Comparison of ENCODE assay signal across 10 cellular contexts in the genomic region with DNA sequence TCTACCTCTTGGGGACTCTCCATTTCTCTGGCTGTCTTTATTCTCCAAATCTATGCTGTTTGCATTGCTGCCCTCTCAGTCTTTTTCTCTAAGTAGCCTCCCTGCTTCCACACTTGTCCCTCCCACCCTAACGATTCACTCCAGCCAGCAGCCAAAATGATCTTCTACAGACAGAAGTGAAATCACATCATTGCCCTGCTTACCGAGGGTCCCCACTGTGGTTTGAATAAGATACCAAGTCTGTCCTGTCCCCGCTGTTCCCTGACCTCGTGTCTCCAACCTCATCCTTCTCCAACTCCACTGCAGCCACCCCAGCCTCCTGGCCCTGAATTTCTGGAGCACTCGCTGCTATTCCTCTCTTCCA. TPM values are rescaled to one million over a fixed set of nuclear protein-coding genes. Genes with fewer than 3 reads are reported as not detected.
A peak's percentile ranks its signal among the peaks of the same experiment; 100 is the strongest.
DNase-seq lines count a peak whose midpoint lies in the region; ATAC-seq and TF ChIP-seq lines count a peak whose summit lies in the region.
"Had no signal": no experiment of that assay in that cellular context is flagged by ENCODE, and none has a peak within 500 bp of the region (broad histone marks: within the 10 kb centered on the region; RNA-seq: fewer than 3 reads in every experiment).

No MANE protein-coding gene starts in this region.

- DNase-seq in right atrium auricular region (ENCODE audit: low spot score) (no peak), cardiac septum (ENCODE audit: low spot score) (no peak), coronary artery (ENCODE audit: low spot score) (no peak), vagina (ENCODE audit: extremely low spot score in 2 of 2) (no peak)
- DNase-seq in activated naive CD4-positive, alpha-beta T cell treated with anti-CD3 and anti-CD28 coated beads for 36 hours: no peak
- DNase-seq in activated CD8-positive, alpha-beta T cell treated with anti-CD3 and anti-CD28 coated beads, Interleukin-2, amount 10 ng/mL, durations not matched to agents 7 days and 5 days: no peak

- H3K27ac ChIP-seq in right atrium auricular region (peak overlapping the region; percentile 46 to 61), coronary artery (peak overlapping the region; percentile 11 to 52), muscle layer of colon (ENCODE audit: low read depth, low read length) (peak overlapping the region; percentile 24), vagina (peak overlapping the region; percentile 40)
- H3K27ac ChIP-seq: SK-N-MC had no signal

- TF ChIP-seq CTCF in right atrium auricular region (IDR thresholded peaks at IDR 0.05) (no peak), coronary artery (IDR thresholded peaks at IDR 0.05) (no peak), vagina (IDR thresholded peaks at IDR 0.05) (no peak)

- POLR2A ChIA-PET in activated CD8-positive, alpha-beta T cell treated with anti-CD3 and anti-CD28 coated beads, Interleukin-2, amount 10 ng/mL, durations not matched to agents 7 days and 5 days (lab: Charles Lee): no interaction called here

- no peak overlapping the region for H3K9ac ChIP-seq in muscle layer of colon (ENCODE audit: low read length)

- no peaks in the 10 kb centered on the region for H3K27me3 ChIP-seq in right atrium auricular region
- no peaks in the 10 kb centered on the region for H3K27me3 ChIP-seq in muscle layer of colon (ENCODE audit: control insufficient read depth in 1 of 2, insufficient read depth in 2 of 2, low read length in 2 of 2)
- no peaks in the 10 kb centered on the region for H3K27me3 ChIP-seq in vagina

- H3K36me3 Mint-ChIP-seq in activated naive CD4-positive, alpha-beta T cell treated with anti-CD3 and anti-CD28 coated beads for 36 hours (ENCODE audit: low read depth): no peaks in the 10 kb centered on the region
- no peaks in the 10 kb centered on the region for H3K36me3 Mint-ChIP-seq in activated CD8-positive, alpha-beta T cell treated with anti-CD3 and anti-CD28 coated beads, Interleukin-2, amount 10 ng/mL, durations not matched to agents 7 days and 5 days (ENCODE audit: low read depth)

- H3K4me1 Mint-ChIP-seq in activated naive CD4-positive, alpha-beta T cell treated with anti-CD3 and anti-CD28 coated beads for 36 hours (ENCODE audit: low read depth): peaks cover 18% of the 10 kb centered on the region
- H3K4me1 Mint-ChIP-seq in activated CD8-positive, alpha-beta T cell treated with anti-CD3 and anti-CD28 coated beads, Interleukin-2, amount 10 ng/mL, durations not matched to agents 7 days and 5 days (ENCODE audit: low read depth): peaks cover 33% of the 10 kb centered on the region

- intact Hi-C loops in cardiac septum (cut with DNase I): loop anchor here (5.0 kb wide), 1 partner anchor 125 kb away; a partner anchor contains a TSS
- intact Hi-C loops in vagina (cut with DNase I): loop anchor here (10.0 kb wide), 1 partner anchor 123 kb away; a partner anchor contains a TSS
- intact Hi-C loops in activated naive CD4-positive, alpha-beta T cell treated with anti-CD3 and anti-CD28 coated beads for 36 hours (cut with micrococcal nuclease): loop anchor here (1.0 to 2.0 kb wide), 2 partner anchors 41 to 119 kb away; no protein-coding TSS in a partner anchor

- peaks cover 0 to 15% of the 10 kb centered on the region in 2 donors for H3K4me1 ChIP-seq in right atrium auricular region
- peaks cover 5% of the 10 kb centered on the region for H3K4me1 ChIP-seq in muscle layer of colon (ENCODE audit: insufficient read depth, low read length)
- peaks cover 6% of the 10 kb centered on the region for H3K4me1 ChIP-seq in vagina

- peaks cover 3% of the 10 kb centered on the region for H3K27me3 Mint-ChIP-seq in activated naive CD4-positive, alpha-beta T cell treated with anti-CD3 and anti-CD28 coated beads for 36 hours (ENCODE audit: low read depth)
- H3K27me3 Mint-ChIP-seq in activated CD8-positive, alpha-beta T cell treated with anti-CD3 and anti-CD28 coated beads, Interleukin-2, amount 10 ng/mL, durations not matched to agents 7 days and 5 days (ENCODE audit: low read depth): peaks cover 6% of the 10 kb centered on the region

- H3K4me3 Mint-ChIP-seq in activated naive CD4-positive, alpha-beta T cell treated with anti-CD3 and anti-CD28 coated beads for 36 hours: no peak overlapping the region
- H3K4me3 Mint-ChIP-seq in activated CD8-positive, alpha-beta T cell treated with anti-CD3 and anti-CD28 coated beads, Interleukin-2, amount 10 ng/mL, durations not matched to agents 7 days and 5 days: no peak overlapping the region

- H3K9me3 Mint-ChIP-seq in activated naive CD4-positive, alpha-beta T cell treated with anti-CD3 and anti-CD28 coated beads for 36 hours: no peaks in the 10 kb centered on the region
- H3K9me3 Mint-ChIP-seq in activated CD8-positive, alpha-beta T cell treated with anti-CD3 and anti-CD28 coated beads, Interleukin-2, amount 10 ng/mL, durations not matched to agents 7 days and 5 days (ENCODE audit: insufficient read depth): no peaks in the 10 kb centered on the region

- CTCF ChIA-PET in activated naive CD4-positive, alpha-beta T cell treated with anti-CD3 and anti-CD28 coated beads for 36 hours (lab: Charles Lee): interaction anchor here (1.2 to 1.5 kb wide), 6 partner anchors 9 to 39 kb away, joined by 3 to 5 read pairs (median 4); no protein-coding TSS in a partner anchor
- CTCF ChIA-PET in activated CD8-positive, alpha-beta T cell treated with anti-CD3 and anti-CD28 coated beads, Interleukin-2, amount 10 ng/mL, durations not matched to agents 7 days and 5 days (lab: Charles Lee): interaction anchor here (0.8 to 6.6 kb wide), 15 partner anchors 10 to 213 kb away, joined by 3 to 90 read pairs (median 4); a partner anchor contains a TSS

- H3K36me3 ChIP-seq in right atrium auricular region: no peaks in the 10 kb centered on the region
- no peaks in the 10 kb centered on the region for H3K36me3 ChIP-seq in muscle layer of colon (ENCODE audit: insufficient read depth, low read length)
- no peaks in the 10 kb centered on the region for H3K36me3 ChIP-seq in vagina

- ATAC-seq in GM21360 (IDR thresholded peaks at IDR 0.05; ENCODE audit: unreplicated experiment): no peak
- ATAC-seq in activated CD8-positive, alpha-beta T cell treated with anti-CD3 and anti-CD28 coated beads, Interleukin-2, amount 10 ng/mL, durations not matched to agents 7 days and 5 days: no peak

- H3K4me3 ChIP-seq in right atrium auricular region: peak overlapping the region; percentile 18 to 39
- H3K4me3 ChIP-seq in coronary artery: peak overlapping the region; percentile 62
- peak overlapping the region; percentile 2 to 3 for H3K4me3 ChIP-seq in muscle layer of colon (ENCODE audit: low read depth in 1 of 2, low read length in 2 of 2)
- peak overlapping the region; percentile 28 to 47 for H3K4me3 ChIP-seq in vagina

- no peak overlapping the region for H3K27ac Mint-ChIP-seq in activated naive CD4-positive, alpha-beta T cell treated with anti-CD3 and anti-CD28 coated beads for 36 hours
- H3K27ac Mint-ChIP-seq in activated CD8-positive, alpha-beta T cell treated with anti-CD3 and anti-CD28 coated beads, Interleukin-2, amount 10 ng/mL, durations not matched to agents 7 days and 5 days: no peak overlapping the region

- no peak for TF ChIP-seq POLR2A in vagina (IDR thresholded peaks at IDR 0.05)

- H3K9me3 ChIP-seq in right atrium auricular region (no peaks in the 10 kb centered on the region), muscle layer of colon (ENCODE audit: low read length) (no peaks in the 10 kb centered on the region), vagina (no peaks in the 10 kb centered on the region)

RNA-seq across cellular contexts. Expression of a gene that starts 11.5 kb away (rescaled TPM):
- not detected for total RNA-seq in right atrium auricular region
- total RNA-seq in cardiac septum: not detected
- total RNA-seq in vagina: not detected
- total RNA-seq in activated naive CD4-positive, alpha-beta T cell treated with anti-CD3 and anti-CD28 coated beads for 36 hours: not detected
- total RNA-seq in activated CD8-positive, alpha-beta T cell treated with anti-CD3 and anti-CD28 coated beads, Interleukin-2, amount 10 ng/mL, durations not matched to agents 7 days and 5 days: not detected
- total RNA-seq: sciatic nerve had no signal

RNA-seq across cellular contexts. Expression of a gene that starts 48.6 kb away (rescaled TPM):
- 1 to 10 TPM in 1 of 2 donors, under 1 TPM in 1; 0.79 to 1.3 TPM for total RNA-seq in right atrium auricular region
- total RNA-seq in cardiac septum: 1.2 TPM
- 5.4 TPM for total RNA-seq in vagina
- total RNA-seq in activated naive CD4-positive, alpha-beta T cell treated with anti-CD3 and anti-CD28 coated beads for 36 hours: 1 to 10 TPM; 1.7 to 2.1 TPM
- 1 to 10 TPM; 1.1 to 1.3 TPM for total RNA-seq in activated CD8-positive, alpha-beta T cell treated with anti-CD3 and anti-CD28 coated beads, Interleukin-2, amount 10 ng/mL, durations not matched to agents 7 days and 5 days

Comparison
In these comparisons a context has a peak if more than half of its experiments do, and no peak if none do; other contexts are left out.
1. H3K4me3 ChIP-seq: peak in every context shown above with its lines; median percentile 62 in coronary artery; 38 in vagina; 28 in right atrium auricular region; 2 in muscle layer of colon.